Comparison of ENCODE assay signal across 8 cellular contexts in genomic region chr2:138502253-138503086, GRCh38. TPM values are rescaled to one million over a fixed set of nuclear protein-coding genes. Genes with fewer than 3 reads are reported as not detected.
A peak's percentile ranks its signal among the peaks of the same experiment; 100 is the strongest.
DNase-seq lines count a peak whose midpoint lies in the region; ATAC-seq, FAIRE-seq and TF ChIP-seq lines count a peak whose summit lies in the region.

No MANE protein-coding gene starts in this region.

- H2AFZ ChIP-seq in astrocyte (ENCODE audit: low read depth, low read length), result peak overlapping the region; percentile 74

- ATAC-seq in GM21447 (IDR thresholded peaks at IDR 0.05; ENCODE audit: unreplicated experiment) (peak; percentile 2), HG03139 (IDR thresholded peaks at IDR 0.05; ENCODE audit: unreplicated experiment) (no peak)

- POLR2A ChIA-PET in CD4-positive, alpha-beta memory T cell (lab: Charles Lee; ENCODE audit: partially characterized antibody), result no interaction called here

- H3K4me3 ChIP-seq in CD4-positive, alpha-beta memory T cell (ENCODE audit: low read length in 2 of 2), result peak overlapping the region; percentile 40 to 64
- peak overlapping the region; percentile 79 for H3K4me3 ChIP-seq in astrocyte (ENCODE audit: insufficient read depth, low read depth, low read length)
- peak overlapping the region; percentile 77 for H3K4me3 ChIP-seq in iPS-11a (ENCODE audit: low read depth, low read length)
- H3K4me3 ChIP-seq in skeletal muscle satellite cell (ENCODE audit: low read length), result peak overlapping the region; percentile 94

- FAIRE-seq in astrocyte (lab: Jason Lieb, UNC), result no peak

- no peaks in the 10 kb centered on the region for H3K27me3 ChIP-seq in CD4-positive, alpha-beta memory T cell (ENCODE audit: insufficient read depth, low read length)
- no peaks in the 10 kb centered on the region for H3K27me3 ChIP-seq in astrocyte (ENCODE audit: insufficient read depth, low read length)
- no peaks in the 10 kb centered on the region for H3K27me3 ChIP-seq in skeletal muscle satellite cell (ENCODE audit: control insufficient read depth, insufficient read depth, low read length)

- peaks cover 38% of the 10 kb centered on the region for H4K20me1 ChIP-seq in astrocyte (ENCODE audit: insufficient read depth, low read length)

- peak overlapping the region; percentile 96 to 100 (median 98) for H3K4me3 Mint-ChIP-seq in CD4-positive, alpha-beta memory T cell
- peak overlapping the region; percentile 100 for H3K4me3 Mint-ChIP-seq in astrocyte (ENCODE audit: unreplicated experiment)

- intact Hi-C loops in CD4-positive, alpha-beta memory T cell (cut with micrococcal nuclease), result loop anchor here (1.0 kb wide), 1 partner anchor 8 kb away; no protein-coding TSS in a partner anchor

- H3K4me1 ChIP-seq in CD4-positive, alpha-beta memory T cell (ENCODE audit: insufficient read depth, low read length), result peaks cover 44% of the 10 kb centered on the region
- H3K4me1 ChIP-seq in astrocyte (ENCODE audit: insufficient read depth, low read length) (peaks cover 12% of the 10 kb centered on the region), skeletal muscle satellite cell (ENCODE audit: control insufficient read depth, insufficient read depth, low read length) (peaks cover 21% of the 10 kb centered on the region)

- no peaks in the 10 kb centered on the region for H3K36me3 ChIP-seq in CD4-positive, alpha-beta memory T cell (ENCODE audit: insufficient read depth, low read length)
- H3K36me3 ChIP-seq in astrocyte (ENCODE audit: insufficient read depth, low read length) (no peaks in the 10 kb centered on the region), skeletal muscle satellite cell (ENCODE audit: insufficient read depth, low read length) (no peaks in the 10 kb centered on the region)

- H3K9me3 ChIP-seq in CD4-positive, alpha-beta memory T cell (ENCODE audit: control insufficient read depth in 1 of 2, low read length in 2 of 2), result no peaks in the 10 kb centered on the region
- H3K9me3 ChIP-seq in astrocyte (ENCODE audit: insufficient read depth, low read depth, low read length) (no peaks in the 10 kb centered on the region), skeletal muscle satellite cell (replicated peaks; ENCODE audit: low read length) (no peaks in the 10 kb centered on the region)

- no peak for TF ChIP-seq CTCF in astrocyte (IDR thresholded peaks at IDR 0.05; ENCODE audit: insufficient read depth, low read depth, low read length)

- peaks cover 0 to 6% of the 10 kb centered on the region in 2 donors for H3K36me3 Mint-ChIP-seq in CD4-positive, alpha-beta memory T cell
- peaks cover 4% of the 10 kb centered on the region for H3K36me3 Mint-ChIP-seq in astrocyte (ENCODE audit: low read depth, unreplicated experiment)

- H3K9ac ChIP-seq in astrocyte (ENCODE audit: low read length), result peak overlapping the region; percentile 85
- peak overlapping the region; percentile 83 for H3K9ac ChIP-seq in skeletal muscle satellite cell (ENCODE audit: low read depth, low read length)

- CTCF ChIA-PET in CD4-positive, alpha-beta memory T cell (lab: Charles Lee; ENCODE audit: partially characterized antibody), result no interaction called here

- peak overlapping the region; percentile 52 for H3K27ac ChIP-seq in CD4-positive, alpha-beta memory T cell (ENCODE audit: low read depth, low read length)
- peak overlapping the region; percentile 23 for H3K27ac ChIP-seq in astrocyte (ENCODE audit: low read depth, low read length)

- peaks cover 55% of the 10 kb centered on the region for H3K79me2 ChIP-seq in astrocyte (ENCODE audit: insufficient read depth, low read length)

- H3K4me2 ChIP-seq in astrocyte (ENCODE audit: low read length) (peak overlapping the region; percentile 94), skeletal muscle satellite cell (ENCODE audit: low read length) (peak overlapping the region; percentile 81)

- peak in 1 of 5 donors; percentile 9 for DNase-seq in CD4-positive, alpha-beta memory T cell
- DNase-seq in NCI-H146 (lab: John Stamatoyannopoulos, UW), result peak; percentile 67
- DNase-seq in astrocyte (ENCODE audit: low read depth), result no peak
- no peak for DNase-seq in NCI-H2196 (lab: John Stamatoyannopoulos, UW; ENCODE audit: unreplicated experiment)

- H3K27me3 Mint-ChIP-seq in CD4-positive, alpha-beta memory T cell, result no peaks in the 10 kb centered on the region
- no peaks in the 10 kb centered on the region for H3K27me3 Mint-ChIP-seq in astrocyte (ENCODE audit: low read depth, unreplicated experiment)

- H3K9me3 Mint-ChIP-seq in CD4-positive, alpha-beta memory T cell, result no peaks in the 10 kb centered on the region
- H3K9me3 Mint-ChIP-seq in astrocyte (ENCODE audit: unreplicated experiment), result no peaks in the 10 kb centered on the region

- H3K27ac Mint-ChIP-seq in CD4-positive, alpha-beta memory T cell, result peak overlapping the region; percentile 89 to 96 (median 95)
- H3K27ac Mint-ChIP-seq in astrocyte (ENCODE audit: unreplicated experiment), result peak overlapping the region; percentile 95

- peaks cover 36 to 48% (median 42%) of the 10 kb centered on the region in 4 donors for H3K4me1 Mint-ChIP-seq in CD4-positive, alpha-beta memory T cell
- peaks cover 18% of the 10 kb centered on the region for H3K4me1 Mint-ChIP-seq in astrocyte (ENCODE audit: low read depth, unreplicated experiment)

RNA-seq across cellular contexts. Expression of gene SPOPL, which starts 0.9 kb away (rescaled TPM):
- total RNA-seq in CD4-positive, alpha-beta memory T cell, result 10 to 100 TPM; 18.6 TPM
- polyA plus RNA-seq in CD4-positive, alpha-beta memory T cell, result 1 to 10 TPM in 1 of 2 donors, under 1 TPM in 1; 0.71 to 2.1 TPM
- 22.6 and 23.2 TPM in 2 replicates for total RNA-seq in astrocyte
- 9.8 and 12.2 TPM in 2 replicates for total RNA-seq in skeletal muscle satellite cell (2012; rRNA removed)
